19 cellular contexts compared by ENCODE assay signal in genomic region chr2:55894720-55895119, GRCh38. TPM values are rescaled to one million over a fixed set of nuclear protein-coding genes. Genes with fewer than 3 reads are reported as not detected.
"Had no signal": no experiment of that assay in that cellular context is flagged by ENCODE, and none has a peak within 500 bp of the region (broad histone marks: within the 10 kb centered on the region; RNA-seq: fewer than 3 reads in every experiment).

No MANE protein-coding gene starts in this region.

- H3K27me3 Mint-ChIP-seq: stimulated activated naive CD8-positive, alpha-beta T cell treated with anti-CD3 and anti-CD28 coated beads, Interleukin-15, amount 100 ng/mL, for 72 hours had no signal

- H3K9me3 ChIP-seq: esophagus squamous epithelium, ovary, right atrium auricular region, sigmoid colon, upper lobe of right lung had no signal

- DNase-seq: effector memory CD4-positive, alpha-beta T cell; esophagus squamous epithelium; foreskin melanocyte; head of caudate nucleus; hippocampal formation; natural killer cell; ovary; sigmoid colon; stimulated activated CD4-positive, alpha-beta T cell treated with anti-CD3 and anti-CD28 coated beads, Interleukin-2, amount 100 ng/mL, for 24 hours; stimulated activated CD4-positive, alpha-beta T cell treated with anti-CD3 and anti-CD28 coated beads, Interleukin-4, amount 100 ng/mL, for 4 hours; stimulated activated naive B cell treated with anti-CD40 and anti-IgM and Interleukin-4, amounts not matched to agents 10 μg/mL and 1 μg/mL and 100 μg/mL, for 72 hours; stimulated activated naive CD8-positive, alpha-beta T cell treated with anti-CD3 and anti-CD28 coated beads, Interleukin-15, amount 100 ng/mL, for 72 hours; upper lobe of right lung had no signal

- H3K4me3 Mint-ChIP-seq: mesothelial cell of epicardium; natural killer cell; neural crest cell; stimulated activated naive B cell treated with anti-CD40 and anti-IgM and Interleukin-4, amounts not matched to agents 10 μg/mL and 1 μg/mL and 100 μg/mL, for 72 hours; stimulated activated naive CD8-positive, alpha-beta T cell treated with anti-CD3 and anti-CD28 coated beads, Interleukin-15, amount 100 ng/mL, for 72 hours had no signal

- H3K36me3 ChIP-seq: esophagus squamous epithelium, ovary, right atrium auricular region, sigmoid colon, upper lobe of right lung had no signal

- H3K4me1 ChIP-seq: esophagus squamous epithelium, right atrium auricular region, sigmoid colon, upper lobe of right lung had no signal

- H3K27me3 ChIP-seq: esophagus squamous epithelium, ovary, right atrium auricular region, sigmoid colon, upper lobe of right lung had no signal

- H3K36me3 Mint-ChIP-seq: natural killer cell; stimulated activated naive B cell treated with anti-CD40 and anti-IgM and Interleukin-4, amounts not matched to agents 10 μg/mL and 1 μg/mL and 100 μg/mL, for 72 hours had no signal

- FAIRE-seq: endometrium had no signal

- H3K9me3 Mint-ChIP-seq: mesothelial cell of epicardium; neural crest cell; stimulated activated naive B cell treated with anti-CD40 and anti-IgM and Interleukin-4, amounts not matched to agents 10 μg/mL and 1 μg/mL and 100 μg/mL, for 72 hours; stimulated activated naive CD8-positive, alpha-beta T cell treated with anti-CD3 and anti-CD28 coated beads, Interleukin-15, amount 100 ng/mL, for 72 hours had no signal

- ATAC-seq: left lobe of liver; natural killer cell; stimulated activated naive B cell treated with anti-CD40 and anti-IgM and Interleukin-4, amounts not matched to agents 10 μg/mL and 1 μg/mL and 100 μg/mL, for 72 hours; stimulated activated naive CD8-positive, alpha-beta T cell treated with anti-CD3 and anti-CD28 coated beads, Interleukin-15, amount 100 ng/mL, for 72 hours; upper lobe of right lung had no signal

- H3K4me3 ChIP-seq: esophagus squamous epithelium, ovary, right atrium auricular region, sigmoid colon, skin epidermis, upper lobe of right lung had no signal

- H3K4me1 Mint-ChIP-seq: natural killer cell; stimulated activated naive B cell treated with anti-CD40 and anti-IgM and Interleukin-4, amounts not matched to agents 10 μg/mL and 1 μg/mL and 100 μg/mL, for 72 hours; stimulated activated naive CD8-positive, alpha-beta T cell treated with anti-CD3 and anti-CD28 coated beads, Interleukin-15, amount 100 ng/mL, for 72 hours had no signal

- H3K27ac Mint-ChIP-seq: mesothelial cell of epicardium; natural killer cell; stimulated activated naive B cell treated with anti-CD40 and anti-IgM and Interleukin-4, amounts not matched to agents 10 μg/mL and 1 μg/mL and 100 μg/mL, for 72 hours; stimulated activated naive CD8-positive, alpha-beta T cell treated with anti-CD3 and anti-CD28 coated beads, Interleukin-15, amount 100 ng/mL, for 72 hours had no signal

- H3K27ac ChIP-seq: esophagus squamous epithelium, ovary, right atrium auricular region, sigmoid colon, skin epidermis, upper lobe of right lung had no signal

RNA-seq across cellular contexts. Expression of gene EFEMP1, which starts 28.9 kb away (rescaled TPM):
- total RNA-seq: natural killer cell had no signal
